In genomic region chr12:122753213-122753571, GRCh38 we compare ENCODE assay signal across 8 cellular contexts. TPM values are rescaled to one million over a fixed set of nuclear protein-coding genes. Genes with fewer than 3 reads are reported as not detected.
DNase-seq lines count a peak whose midpoint lies in the region; ATAC-seq and TF ChIP-seq lines count a peak whose summit lies in the region.

No MANE protein-coding gene starts in this region.

- no peak for ATAC-seq in activated naive CD8-positive, alpha-beta T cell treated with anti-CD3 and anti-CD28 coated beads, Interleukin-2, amount 50 U/mL, for 24 hours
- peak; percentile 15 for ATAC-seq in thoracic aorta (ENCODE audit: insufficient number of reproducible peaks, low FRiP score, low read depth)
- no peak for ATAC-seq in GM21367 (IDR thresholded peaks at IDR 0.05; ENCODE audit: unreplicated experiment)
- ATAC-seq in HG03354 (IDR thresholded peaks at IDR 0.05; ENCODE audit: poor library complexity, severe bottlenecking, unreplicated experiment) = no peak

- peaks cover 45% of the 10 kb centered on the region for H3K36me3 Mint-ChIP-seq in HFFc6 (ENCODE audit: low read depth)
- peaks cover 44% of the 10 kb centered on the region for H3K36me3 Mint-ChIP-seq in activated naive CD8-positive, alpha-beta T cell treated with anti-CD3 and anti-CD28 coated beads, Interleukin-2, amount 50 U/mL, for 24 hours (ENCODE audit: low read depth)

- DNase-seq in AG10803 (ENCODE audit: low read depth) (no peak), HFFc6 (no peak), kidney tubule cell (ENCODE audit: low spot score) (peak; percentile 53), thoracic aorta (ENCODE audit: low spot score) (no peak)
- DNase-seq in activated naive CD8-positive, alpha-beta T cell treated with anti-CD3 and anti-CD28 coated beads, Interleukin-2, amount 50 U/mL, for 24 hours = no peak
- no peak for DNase-seq in activated CD4-positive, alpha-beta T cell treated with anti-CD3 and anti-CD28 coated beads for 48 hours

- no peaks in the 10 kb centered on the region for H3K9me3 ChIP-seq in thoracic aorta

- peak overlapping the region; percentile 95 for H3K4me3 Mint-ChIP-seq in HFFc6
- H3K4me3 Mint-ChIP-seq in activated naive CD8-positive, alpha-beta T cell treated with anti-CD3 and anti-CD28 coated beads, Interleukin-2, amount 50 U/mL, for 24 hours = peak overlapping the region; percentile 88

- peaks cover 8 to 11% of the 10 kb centered on the region in 2 donors for H3K4me1 ChIP-seq in thoracic aorta (ENCODE audit: control insufficient read depth in 1 of 2, low read depth in 2 of 2)

- peak overlapping the region; percentile 81 for H3K27ac Mint-ChIP-seq in HFFc6
- peak overlapping the region; percentile 90 for H3K27ac Mint-ChIP-seq in activated naive CD8-positive, alpha-beta T cell treated with anti-CD3 and anti-CD28 coated beads, Interleukin-2, amount 50 U/mL, for 24 hours

- peak overlapping the region; percentile 97 for H3K4me3 ChIP-seq in AG10803 (ENCODE audit: low read length)
- H3K4me3 ChIP-seq in thoracic aorta = peak overlapping the region; percentile 88

- H3K27me3 ChIP-seq in thoracic aorta (replicated peaks; ENCODE audit: insufficient read depth) = no peaks in the 10 kb centered on the region

- peak overlapping the region; percentile 53 to 61 for H3K27ac ChIP-seq in thoracic aorta

- no peaks in the 10 kb centered on the region for H3K9me3 Mint-ChIP-seq in HFFc6
- no peaks in the 10 kb centered on the region for H3K9me3 Mint-ChIP-seq in activated naive CD8-positive, alpha-beta T cell treated with anti-CD3 and anti-CD28 coated beads, Interleukin-2, amount 50 U/mL, for 24 hours

- peaks cover 37% of the 10 kb centered on the region for H3K4me1 Mint-ChIP-seq in HFFc6 (ENCODE audit: low read depth)
- H3K4me1 Mint-ChIP-seq in activated naive CD8-positive, alpha-beta T cell treated with anti-CD3 and anti-CD28 coated beads, Interleukin-2, amount 50 U/mL, for 24 hours = peaks cover 46% of the 10 kb centered on the region

- H3K36me3 ChIP-seq in thoracic aorta = peaks cover 9% of the 10 kb centered on the region

- H3K27me3 Mint-ChIP-seq in HFFc6 (ENCODE audit: insufficient read depth) = peaks cover 3% of the 10 kb centered on the region
- no peaks in the 10 kb centered on the region for H3K27me3 Mint-ChIP-seq in activated naive CD8-positive, alpha-beta T cell treated with anti-CD3 and anti-CD28 coated beads, Interleukin-2, amount 50 U/mL, for 24 hours

- TF ChIP-seq CTCF in AG10803 (conservative IDR thresholded peaks at IDR 0.05; ENCODE audit: low read length) = no peak
- TF ChIP-seq CTCF in HFFc6 (IDR thresholded peaks at IDR 0.05) = no peak
- no peak for TF ChIP-seq CTCF in thoracic aorta (IDR thresholded peaks at IDR 0.05)

RNA-seq across cellular contexts. Expression of gene DENR, which starts 0.6 kb away (rescaled TPM):
- 10 to 100 TPM; 53.2 to 66.7 (median 61.7) TPM for total RNA-seq in HFFc6 (2021; fragmentation: NEBNext Ultra II Directional; extraction: Animal tissue kit (Norgen Biotek cat#: 25700))
- total RNA-seq in thoracic aorta = 10 to 100 TPM; 16.4 to 37.2 TPM

RNA-seq across cellular contexts. Expression of gene CCDC62, which starts 21.2 kb away (rescaled TPM):
- under 1 TPM; 0.08 to 0.40 (median 0.17) TPM for total RNA-seq in HFFc6 (2021; fragmentation: NEBNext Ultra II Directional; extraction: Animal tissue kit (Norgen Biotek cat#: 25700))
- total RNA-seq in thoracic aorta = 1 to 10 TPM in 1 of 2 donors, under 1 TPM in 1; 0.63 to 1.8 TPM

RNA-seq across cellular contexts. Expression of gene HCAR1, which starts 22.5 kb away (rescaled TPM):
- total RNA-seq in HFFc6 (2021; fragmentation: NEBNext Ultra II Directional; extraction: Animal tissue kit (Norgen Biotek cat#: 25700)) = not detected
- not detected for total RNA-seq in thoracic aorta

RNA-seq across cellular contexts. Expression of gene HCAR3, which starts 36.6 kb away (rescaled TPM):
- total RNA-seq in HFFc6 (2021; fragmentation: NEBNext Ultra II Directional; extraction: Animal tissue kit (Norgen Biotek cat#: 25700)) = not detected
- under 1 TPM in 1 of 2 donors, not detected in 1; 0.41 TPM for total RNA-seq in thoracic aorta

RNA-seq across cellular contexts. Expression of gene HCAR2, which starts 50.0 kb away (rescaled TPM):
- total RNA-seq in HFFc6 (2021; fragmentation: NEBNext Ultra II Directional; extraction: Animal tissue kit (Norgen Biotek cat#: 25700)) = not detected
- total RNA-seq in thoracic aorta = under 1 TPM in 1 of 2 donors, not detected in 1; 0.35 TPM
